15 cellular contexts compared by ENCODE assay signal in the genomic region with DNA sequence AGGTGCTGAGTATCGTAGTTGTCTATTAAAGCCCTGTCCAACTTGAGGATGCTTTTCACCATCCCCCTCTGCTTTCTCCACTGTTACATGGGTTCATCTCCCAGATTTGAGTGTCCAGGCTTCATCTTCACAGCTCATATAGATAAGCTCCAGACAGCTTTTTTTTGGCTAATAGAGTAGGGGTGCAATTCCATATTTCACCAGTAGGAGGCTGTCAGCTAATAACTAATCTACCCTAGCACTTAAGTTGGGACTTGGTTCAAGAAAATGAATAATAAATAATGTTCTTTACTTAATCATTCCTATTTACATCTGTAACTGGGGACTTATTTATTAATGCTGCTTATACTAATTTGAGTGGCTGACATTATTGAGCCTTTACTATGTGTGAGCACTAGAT.
DNase-seq lines count a peak whose midpoint lies in the region; ATAC-seq and TF ChIP-seq lines count a peak whose summit lies in the region.
"Had no signal": no experiment of that assay in that cellular context is flagged by ENCODE, and none has a peak within 500 bp of the region (broad histone marks: within the 10 kb centered on the region; RNA-seq: fewer than 3 reads in every experiment).

No MANE protein-coding gene starts in this region.

- H3K9me3 ChIP-seq in CD4-positive, alpha-beta T cell (ENCODE audit: control insufficient read depth, low read length) = peaks cover 25% of the 10 kb centered on the region
- peaks cover 8% of the 10 kb centered on the region for H3K9me3 ChIP-seq in T-helper 17 cell (ENCODE audit: control insufficient read depth, low read length, poor library complexity, severe bottlenecking)

- intact Hi-C loops in CD4-positive, alpha-beta T cell (cut with DNase I, micrococcal nuclease) = no loop called here
- intact Hi-C loops in dorsolateral prefrontal cortex (cut with DNase I) = loop anchor here (10.0 kb wide), 2 partner anchors 117 to 567 kb away; no protein-coding TSS in a partner anchor

- in situ Hi-C loops in brain microvascular endothelial cell (cut with HindIII; ENCODE audit: low pct_ligation_motif_present, low sequenced_read_pairs) = no loop called here

- H3K27ac ChIP-seq in CD4-positive, alpha-beta T cell (ENCODE audit: low read depth, low read length) = no peak overlapping the region
- H3K27ac ChIP-seq in brain microvascular endothelial cell (no peak overlapping the region), dorsolateral prefrontal cortex (no peak overlapping the region)

- H3K4me1 Mint-ChIP-seq in CD4-positive, alpha-beta T cell (ENCODE audit: low read depth) = no peaks in the 10 kb centered on the region
- H3K4me1 Mint-ChIP-seq in HFFc6 (ENCODE audit: low read depth) = no peaks in the 10 kb centered on the region
- no peaks in the 10 kb centered on the region for H3K4me1 Mint-ChIP-seq in neural crest cell
- H3K4me1 Mint-ChIP-seq in T-helper 17 cell = no peaks in the 10 kb centered on the region
- H3K4me1 Mint-ChIP-seq: CD8-positive, alpha-beta memory T cell; stimulated activated naive CD8-positive, alpha-beta T cell treated with anti-CD3 and anti-CD28 coated beads, Interleukin-15, amount 100 ng/mL, for 72 hours had no signal

- TF ChIP-seq CTCF in CD4-positive, alpha-beta T cell (IDR thresholded peaks at IDR 0.05) = peak; percentile 19
- peak; percentile 68 for TF ChIP-seq CTCF in HFFc6 (IDR thresholded peaks at IDR 0.05)
- peak; percentile 21 for TF ChIP-seq CTCF in brain microvascular endothelial cell (IDR thresholded peaks at IDR 0.05; ENCODE audit: low read depth, low read length, missing control alignments)
- peak; percentile 59 for TF ChIP-seq CTCF in neural crest cell (conservative IDR thresholded peaks at IDR 0.05)
- peak in 28 of 56 donors; percentile 9 to 49 (median 22) for TF ChIP-seq CTCF in dorsolateral prefrontal cortex (IDR thresholded peaks at IDR 0.05 in 54 of 56, conservative IDR thresholded peaks at IDR 0.05 in 2 of 56; ENCODE audit: low read depth in 1 of 56, partially characterized antibody in 56 of 56)

- peaks cover 67% of the 10 kb centered on the region for H3K27me3 Mint-ChIP-seq in CD4-positive, alpha-beta T cell
- H3K27me3 Mint-ChIP-seq in HFFc6 (ENCODE audit: insufficient read depth) (peaks cover 1% of the 10 kb centered on the region; the same call in 1 of the 2 replicates), neural crest cell (ENCODE audit: low read depth) (peaks cover 68% of the 10 kb centered on the region), T-helper 17 cell (peaks cover 6% of the 10 kb centered on the region)

- CTCF ChIA-PET in CD4-positive, alpha-beta T cell (lab: Charles Lee) = interaction anchor here (0.6 kb wide), 1 partner anchor 21 kb away, joined by 3 read pairs; no protein-coding TSS in a partner anchor

- H3K27me3 ChIP-seq in CD4-positive, alpha-beta T cell (ENCODE audit: control insufficient read depth, insufficient read depth, low read length) = no peaks in the 10 kb centered on the region
- H3K27me3 ChIP-seq in brain microvascular endothelial cell (replicated peaks) (no peaks in the 10 kb centered on the region), dorsolateral prefrontal cortex (no peaks in the 10 kb centered on the region)

- H3K9me3 Mint-ChIP-seq in CD4-positive, alpha-beta T cell = peaks cover 17% of the 10 kb centered on the region
- H3K9me3 Mint-ChIP-seq in HFFc6 (peaks cover 71% of the 10 kb centered on the region), neural crest cell (peaks cover 6% of the 10 kb centered on the region)

- no peak for ATAC-seq in CD4-positive, alpha-beta T cell (ENCODE audit: poor library complexity)
- no peak for ATAC-seq in T-helper 17 cell
- ATAC-seq: sciatic nerve; stimulated activated naive CD8-positive, alpha-beta T cell treated with anti-CD3 and anti-CD28 coated beads, Interleukin-15, amount 100 ng/mL, for 72 hours had no signal

- POLR2A ChIA-PET in CD4-positive, alpha-beta T cell (lab: Charles Lee) = no interaction called here

- no peaks in the 10 kb centered on the region for H3K36me3 ChIP-seq in brain microvascular endothelial cell (replicated peaks)

- H3K4me3 ChIP-seq in brain microvascular endothelial cell (ENCODE audit: low read depth, low read length) = no peak overlapping the region
- H3K4me3 ChIP-seq in dorsolateral prefrontal cortex = no peak overlapping the region

- H3K36me3 Mint-ChIP-seq in CD4-positive, alpha-beta T cell (ENCODE audit: low read depth) = no peaks in the 10 kb centered on the region
- H3K36me3 Mint-ChIP-seq in HFFc6 (ENCODE audit: low read depth) = no peaks in the 10 kb centered on the region
- no peaks in the 10 kb centered on the region for H3K36me3 Mint-ChIP-seq in neural crest cell (ENCODE audit: low read depth)
- no peaks in the 10 kb centered on the region for H3K36me3 Mint-ChIP-seq in T-helper 17 cell (ENCODE audit: low read depth)

- H3K4me3 Mint-ChIP-seq in CD4-positive, alpha-beta T cell = no peak overlapping the region
- H3K4me3 Mint-ChIP-seq in HFFc6 = no peak overlapping the region
- H3K4me3 Mint-ChIP-seq in neural crest cell = no peak overlapping the region
- H3K4me3 Mint-ChIP-seq in T-helper 17 cell = no peak overlapping the region
- H3K4me3 Mint-ChIP-seq: activated T-cell treated with anti-CD3 and anti-CD28 coated beads, Interleukin-2, amount 50 U/mL, for 24 hours; CD8-positive, alpha-beta memory T cell; stimulated activated naive CD8-positive, alpha-beta T cell treated with anti-CD3 and anti-CD28 coated beads, Interleukin-15, amount 100 ng/mL, for 72 hours had no signal

- no peak for DNase-seq in CD4-positive, alpha-beta T cell
- DNase-seq in HFFc6 = no peak
- DNase-seq in brain microvascular endothelial cell = no peak
- no peak for DNase-seq in neural crest cell (ENCODE audit: low read depth, low spot score)
- DNase-seq in T-helper 17 cell = no peak
- DNase-seq in NCI-H2227 treated with DMSO at 0.1 percent for 48 hours (lab: John Stamatoyannopoulos, UW) = no peak
- DNase-seq in NCI-H2081 (lab: John Stamatoyannopoulos, UW) = no peak
- no peak for DNase-seq in dorsolateral prefrontal cortex
- DNase-seq: activated CD4-positive, CD25-positive, alpha-beta regulatory T cell treated with anti-CD3 and anti-CD28 coated beads, Interleukin-2, amount 50 U/mL, for 72 hours; activated T-cell treated with anti-CD3 and anti-CD28 coated beads, Interleukin-2, amount 50 U/mL, for 24 hours; CD8-positive, alpha-beta memory T cell; NCI-H446; OCI-M1; stimulated activated naive CD8-positive, alpha-beta T cell treated with anti-CD3 and anti-CD28 coated beads, Interleukin-15, amount 100 ng/mL, for 72 hours had no signal

- no peak overlapping the region for H3K27ac Mint-ChIP-seq in CD4-positive, alpha-beta T cell
- H3K27ac Mint-ChIP-seq in HFFc6 = no peak overlapping the region
- H3K27ac Mint-ChIP-seq in neural crest cell (ENCODE audit: unreplicated experiment) = no peak overlapping the region
- H3K27ac Mint-ChIP-seq in T-helper 17 cell = no peak overlapping the region
- H3K27ac Mint-ChIP-seq: activated T-cell treated with anti-CD3 and anti-CD28 coated beads, Interleukin-2, amount 50 U/mL, for 24 hours; CD8-positive, alpha-beta memory T cell; stimulated activated naive CD8-positive, alpha-beta T cell treated with anti-CD3 and anti-CD28 coated beads, Interleukin-15, amount 100 ng/mL, for 72 hours had no signal

Comparison
In these comparisons a context has a peak if more than half of its experiments do, and no peak if none do; other contexts are left out.
1. intact Hi-C loops: an anchor here in dorsolateral prefrontal cortex (10.0 kb wide); none called in CD4-positive, alpha-beta T cell.